8 cellular contexts compared by ENCODE assay signal in genomic region chr11:43358670-43359431, GRCh38. TPM values are rescaled to one million over a fixed set of nuclear protein-coding genes. Genes with fewer than 3 reads are reported as not detected.
DNase-seq lines count a peak whose midpoint lies in the region; ATAC-seq, FAIRE-seq and TF ChIP-seq lines count a peak whose summit lies in the region.

Gene TTC17 (plus strand): TSS chr11:43358920. CDS start chr11:43358955, 35 bp downstream.

- H3K79me2 ChIP-seq in mesendoderm (ENCODE audit: control insufficient read depth, insufficient read depth, low read length) = peaks cover 37% of the 10 kb centered on the region

- H3K27ac Mint-ChIP-seq in activated CD8-positive, alpha-beta memory T cell treated with anti-CD3 and anti-CD28 coated beads, Interleukin-2, amount 10 ng/mL, durations not matched to agents 7 days and 5 days = peak within 1 kb of the TSS; percentile 96
- H3K27ac Mint-ChIP-seq in endodermal cell = peak within 1 kb of the TSS; percentile 95

- H3K79me1 ChIP-seq in mesendoderm (ENCODE audit: low read length) = peaks cover 6% of the 10 kb centered on the region

- H3K56ac ChIP-seq in mesendoderm (ENCODE audit: low read length) = peak within 1 kb of the TSS; percentile 100

- peak within 1 kb of the TSS; percentile 70 for H4K8ac ChIP-seq in mesendoderm (ENCODE audit: low read depth, low read length)

- H3K27me3 ChIP-seq in endodermal cell (ENCODE audit: control insufficient read depth, insufficient read depth, low read length, poor library complexity, severe bottlenecking) = no peaks in the 10 kb centered on the region
- H3K27me3 ChIP-seq in mesendoderm (ENCODE audit: insufficient read depth, low read length, poor library complexity) = no peaks in the 10 kb centered on the region

- H2BK5ac ChIP-seq in mesendoderm (ENCODE audit: low read length) = peak within 1 kb of the TSS; percentile 96

- peak within 1 kb of the TSS; percentile 83 for H3K18ac ChIP-seq in mesendoderm (ENCODE audit: low read length)

- ATAC-seq in GM21367 (IDR thresholded peaks at IDR 0.05; ENCODE audit: unreplicated experiment) = peak; percentile 90
- peak; percentile 95 for ATAC-seq in activated CD8-positive, alpha-beta memory T cell treated with anti-CD3 and anti-CD28 coated beads, Interleukin-2, amount 10 ng/mL, durations not matched to agents 7 days and 5 days

- no peaks in the 10 kb centered on the region for H3K27me3 Mint-ChIP-seq in activated CD8-positive, alpha-beta memory T cell treated with anti-CD3 and anti-CD28 coated beads, Interleukin-2, amount 10 ng/mL, durations not matched to agents 7 days and 5 days
- peaks cover 12% of the 10 kb centered on the region for H3K27me3 Mint-ChIP-seq in endodermal cell (ENCODE audit: insufficient read depth)

- H3K36me3 Mint-ChIP-seq in activated CD8-positive, alpha-beta memory T cell treated with anti-CD3 and anti-CD28 coated beads, Interleukin-2, amount 10 ng/mL, durations not matched to agents 7 days and 5 days = peaks cover 13% of the 10 kb centered on the region
- peaks cover 11% of the 10 kb centered on the region for H3K36me3 Mint-ChIP-seq in endodermal cell (ENCODE audit: low read depth)

- H3K4ac ChIP-seq in mesendoderm (ENCODE audit: low read depth, low read length) = peak within 1 kb of the TSS; percentile 5

- H2AK5ac ChIP-seq in mesendoderm (ENCODE audit: low read length) = no peak within 1 kb of the TSS

- peak; percentile 89 for DNase-seq in COLO829 (ENCODE audit: low spot score)
- peak; percentile 89 for DNase-seq in HTR-8/SVneo (ENCODE audit: insufficient read length, low spot score)
- peak; percentile 89 for DNase-seq in NOMO-1 treated with dmso at 0.1 percent for 144 hours (lab: John Stamatoyannopoulos, UW; ENCODE audit: unreplicated experiment)
- peak; percentile 97 for DNase-seq in activated CD8-positive, alpha-beta memory T cell treated with anti-CD3 and anti-CD28 coated beads, Interleukin-2, amount 10 ng/mL, durations not matched to agents 7 days and 5 days
- peak; percentile 97 for DNase-seq in endodermal cell
- peak; percentile 97 for DNase-seq in mesendoderm
- peak; percentile 85 for DNase-seq in stimulated activated CD8-positive, alpha-beta memory T cell treated with anti-CD3 and anti-CD28 coated beads, Interleukin-15, amount 100 ng/mL, for 1 hour (ENCODE audit: low read depth)

- peaks cover 47% of the 10 kb centered on the region for H3K4me1 Mint-ChIP-seq in activated CD8-positive, alpha-beta memory T cell treated with anti-CD3 and anti-CD28 coated beads, Interleukin-2, amount 10 ng/mL, durations not matched to agents 7 days and 5 days
- peaks cover 24% of the 10 kb centered on the region for H3K4me1 Mint-ChIP-seq in endodermal cell

- peak within 1 kb of the TSS; percentile 65 for H3K27ac ChIP-seq in endodermal cell (ENCODE audit: low read depth, low read length)
- H3K27ac ChIP-seq in mesendoderm (ENCODE audit: low read depth, low read length) = peak within 1 kb of the TSS; percentile 90

- CTCF ChIA-PET in activated CD8-positive, alpha-beta memory T cell treated with anti-CD3 and anti-CD28 coated beads, Interleukin-2, amount 10 ng/mL, durations not matched to agents 7 days and 5 days (lab: Charles Lee) = interaction anchor here (1.0 to 3.6 kb wide), 8 partner anchors 34 to 60 kb away, joined by 3 to 24 read pairs (median 5); partner anchors contain the start of gene API5

- WGBS in endodermal cell (ENCODE audit: insufficient coverage in 1 of 2, insufficient read length in 1 of 2), 2 experiments = 0 to 4% methylated on average over 14 to 66 of the region's 66 CpGs
- WGBS in mesendoderm (ENCODE audit: extremely low coverage, insufficient coverage, low lambda C conversion rate) = no CpG with 5 or more reads among the region's 66 CpGs

- peak within 1 kb of the TSS; percentile 96 for H3K4me2 ChIP-seq in mesendoderm (ENCODE audit: low read length)

- peak within 1 kb of the TSS; percentile 88 for H3K4me3 Mint-ChIP-seq in activated CD8-positive, alpha-beta memory T cell treated with anti-CD3 and anti-CD28 coated beads, Interleukin-2, amount 10 ng/mL, durations not matched to agents 7 days and 5 days
- H3K4me3 Mint-ChIP-seq in endodermal cell = peak within 1 kb of the TSS; percentile 97

- peak within 1 kb of the TSS; percentile 86 for H3K9ac ChIP-seq in endodermal cell (ENCODE audit: extremely low read depth, low read length, poor library complexity, severe bottlenecking)
- H3K9ac ChIP-seq in mesendoderm (ENCODE audit: low read length) = peak within 1 kb of the TSS; percentile 98

- no peak for TF ChIP-seq CTCF in endodermal cell (conservative IDR thresholded peaks at IDR 0.05)

- peak; percentile 77 for FAIRE-seq in HTR-8/SVneo (lab: Jason Lieb, UNC)

- no peaks in the 10 kb centered on the region for H3K4me1 ChIP-seq in endodermal cell (ENCODE audit: control insufficient read depth, insufficient read depth, low read length)
- H3K4me1 ChIP-seq in mesendoderm (ENCODE audit: control insufficient read depth, low read depth, low read length) = no peaks in the 10 kb centered on the region

- H2BK15ac ChIP-seq in mesendoderm (replicated peaks; ENCODE audit: low read depth) = no peak within 1 kb of the TSS

- H3K4me3 ChIP-seq in endodermal cell (ENCODE audit: low read length) (peak within 1 kb of the TSS; percentile 97), mesendoderm (ENCODE audit: low read length) (peak within 1 kb of the TSS; percentile 97)

- no peaks in the 10 kb centered on the region for H3K9me3 Mint-ChIP-seq in activated CD8-positive, alpha-beta memory T cell treated with anti-CD3 and anti-CD28 coated beads, Interleukin-2, amount 10 ng/mL, durations not matched to agents 7 days and 5 days (ENCODE audit: low read depth)
- no peaks in the 10 kb centered on the region for H3K9me3 Mint-ChIP-seq in endodermal cell

- H3K23ac ChIP-seq in mesendoderm (ENCODE audit: low read length) = no peak within 1 kb of the TSS

- no peak within 1 kb of the TSS for H4K5ac ChIP-seq in mesendoderm (ENCODE audit: low read length)

- no peak within 1 kb of the TSS for H2BK120ac ChIP-seq in mesendoderm (ENCODE audit: low read depth, low read length)

- H3K9me3 ChIP-seq in endodermal cell (ENCODE audit: control insufficient read depth, low read length) = peaks cover 4% of the 10 kb centered on the region

- no peaks in the 10 kb centered on the region for H3K36me3 ChIP-seq in endodermal cell (ENCODE audit: control insufficient read depth, insufficient read depth, low read length)
- no peaks in the 10 kb centered on the region for H3K36me3 ChIP-seq in mesendoderm (ENCODE audit: control insufficient read depth, insufficient read depth, low read length)

RNA-seq across cellular contexts. Expression of gene TTC17, which starts in this region (rescaled TPM):
- total RNA-seq in activated CD8-positive, alpha-beta memory T cell treated with anti-CD3 and anti-CD28 coated beads, Interleukin-2, amount 10 ng/mL, durations not matched to agents 7 days and 5 days = 10 to 100 TPM; 55.7 to 91.9 TPM
- total RNA-seq in endodermal cell = 100 to 1,000 TPM; 103 to 122 TPM
- polyA plus RNA-seq in endodermal cell (2013, experiment 1 of 2) = 96.1 TPM
- 91.5 TPM for polyA plus RNA-seq in endodermal cell (2013, experiment 2 of 2)
- 29.5 TPM for polyA plus RNA-seq in mesendoderm (2013, experiment 1 of 2)
- 29.4 TPM for polyA plus RNA-seq in mesendoderm (2013, experiment 2 of 2)

Comparison
In these comparisons a context has a peak if more than half of its experiments do, and no peak if none do; other contexts are left out.
1. Peak in every context shown above with its lines: DNase-seq, ATAC-seq, H3K4me3 ChIP-seq and H3K27ac ChIP-seq.